ENCODE assay signal across 30 cellular contexts in the genomic region with DNA sequence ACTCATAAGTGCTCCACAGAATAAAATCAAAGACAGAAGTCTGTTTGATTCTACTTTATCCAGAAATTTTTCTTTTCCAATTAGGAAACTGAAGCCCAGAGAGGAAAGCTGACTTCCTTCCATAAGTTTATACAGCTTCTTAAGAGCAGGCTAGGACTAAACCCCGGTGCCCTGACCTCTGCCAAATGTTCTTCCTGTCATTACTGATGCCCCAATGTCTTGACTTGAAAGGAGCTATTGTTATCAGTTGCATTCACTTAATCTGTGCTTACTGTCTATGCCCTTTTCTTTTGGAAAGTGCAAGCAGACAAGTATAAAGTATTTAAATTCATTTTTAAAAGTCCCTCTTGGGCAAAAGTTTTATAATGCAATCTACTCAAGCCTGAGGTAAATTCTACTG. TPM values are rescaled to one million over a fixed set of nuclear protein-coding genes. Genes with fewer than 3 reads are reported as not detected.
A peak's percentile ranks its signal among the peaks of the same experiment; 100 is the strongest.
DNase-seq lines count a peak whose midpoint lies in the region; ATAC-seq, FAIRE-seq and TF ChIP-seq lines count a peak whose summit lies in the region.
"Had no signal": no experiment of that assay in that cellular context is flagged by ENCODE, and none has a peak within 500 bp of the region (broad histone marks: within the 10 kb centered on the region; RNA-seq: fewer than 3 reads in every experiment).

No MANE protein-coding gene starts in this region.

- H3K36me3 Mint-ChIP-seq in MCF 10A (ENCODE audit: insufficient read depth, unreplicated experiment): no peaks in the 10 kb centered on the region
- peaks cover 64% of the 10 kb centered on the region for H3K36me3 Mint-ChIP-seq in WTC11
- H3K36me3 Mint-ChIP-seq in stimulated activated memory B cell treated with anti-CD40 and anti-IgM and Interleukin-4, amounts not matched to agents 10 μg/mL and 1 μg/mL and 100 μg/mL, for 72 hours: peaks cover 53% of the 10 kb centered on the region

- no peak overlapping the region for H3K27ac Mint-ChIP-seq in MCF 10A (ENCODE audit: low read depth, unreplicated experiment)
- H3K27ac Mint-ChIP-seq in WTC11: peak overlapping the region; percentile 96
- H3K27ac Mint-ChIP-seq in stimulated activated memory B cell treated with anti-CD40 and anti-IgM and Interleukin-4, amounts not matched to agents 10 μg/mL and 1 μg/mL and 100 μg/mL, for 72 hours: peak overlapping the region; percentile 20
- H3K27ac Mint-ChIP-seq: activated CD8-positive, alpha-beta T cell treated with anti-CD3 and anti-CD28 coated beads for 36 hours had no signal

- DNase-seq in mammary epithelial cell: no peak
- DNase-seq in MCF 10A (ENCODE audit: unreplicated experiment): no peak
- DNase-seq in WTC11 (ENCODE audit: low spot score): no peak
- DNase-seq in globus pallidus (ENCODE audit: low spot score): peak; percentile 62
- DNase-seq in RCC 7860 (ENCODE audit: low spot score): no peak
- no peak for DNase-seq in DMS114 treated with DMSO at 0.1 percent for 48 hours (lab: John Stamatoyannopoulos, UW; ENCODE audit: unreplicated experiment)
- DNase-seq in GM20000 (ENCODE audit: low spot score): no peak
- DNase-seq: activated CD4-positive, CD25-positive, alpha-beta regulatory T cell; activated CD8-positive, alpha-beta T cell treated with anti-CD3 and anti-CD28 coated beads for 36 hours; activated gamma-delta T cell; activated T-cell treated with anti-CD3 and anti-CD28 coated beads for 4 hours; IMR-90; mesendoderm; NCI-H2029 treated with DMSO at 0.1 percent for 48 hours; NCI-H226; NCI-H774; retina; SHP77; substantia nigra had no signal

- no peaks in the 10 kb centered on the region for H3K9me3 ChIP-seq in mammary epithelial cell (replicated peaks; ENCODE audit: insufficient read depth, low read length)
- H3K9me3 ChIP-seq: A549; adrenal gland; BLaER1 treated with 17β-estradiol and CSF1 and Interleukin-3, amounts not matched to agents 10 nM and 100 nM had no signal

- H3K4me3 Mint-ChIP-seq in MCF 10A (ENCODE audit: unreplicated experiment): no peak overlapping the region
- H3K4me3 Mint-ChIP-seq in WTC11: peak overlapping the region; percentile 4; the same call in 1 of the 2 replicates
- H3K4me3 Mint-ChIP-seq in stimulated activated memory B cell treated with anti-CD40 and anti-IgM and Interleukin-4, amounts not matched to agents 10 μg/mL and 1 μg/mL and 100 μg/mL, for 72 hours: no peak overlapping the region
- H3K4me3 Mint-ChIP-seq: activated CD8-positive, alpha-beta T cell treated with anti-CD3 and anti-CD28 coated beads for 36 hours had no signal

- peaks cover 11% of the 10 kb centered on the region for H3K4me1 Mint-ChIP-seq in MCF 10A (ENCODE audit: insufficient read depth, unreplicated experiment)
- H3K4me1 Mint-ChIP-seq in WTC11: peaks cover 95% of the 10 kb centered on the region
- H3K4me1 Mint-ChIP-seq in stimulated activated memory B cell treated with anti-CD40 and anti-IgM and Interleukin-4, amounts not matched to agents 10 μg/mL and 1 μg/mL and 100 μg/mL, for 72 hours: peaks cover 16% of the 10 kb centered on the region

- H3K27me3 ChIP-seq in mammary epithelial cell (ENCODE audit: insufficient read depth, low read length): no peaks in the 10 kb centered on the region
- H3K27me3 ChIP-seq: adrenal gland; BLaER1 treated with 17β-estradiol and CSF1 and Interleukin-3, amounts not matched to agents 10 nM and 100 nM had no signal

- no peak for ATAC-seq in WTC11
- ATAC-seq in stimulated activated memory B cell treated with anti-CD40 and anti-IgM and Interleukin-4, amounts not matched to agents 10 μg/mL and 1 μg/mL and 100 μg/mL, for 72 hours: no peak
- ATAC-seq: A549; activated CD8-positive, alpha-beta T cell treated with anti-CD3 and anti-CD28 coated beads for 36 hours; HCT116 had no signal

- H3K9ac ChIP-seq in mammary epithelial cell (ENCODE audit: insufficient read depth, low read length): no peak overlapping the region
- H3K9ac ChIP-seq: BLaER1 treated with 17β-estradiol and CSF1 and Interleukin-3, amounts not matched to agents 10 nM and 100 nM had no signal

- H3K4me2 ChIP-seq in mammary epithelial cell (ENCODE audit: insufficient read depth, low read depth, low read length): no peak overlapping the region
- H3K4me2 ChIP-seq: A549 had no signal

- H3K27me3 Mint-ChIP-seq in MCF 10A (ENCODE audit: insufficient read depth, unreplicated experiment) (no peaks in the 10 kb centered on the region), WTC11 (ENCODE audit: low read depth) (no peaks in the 10 kb centered on the region)
- no peaks in the 10 kb centered on the region for H3K27me3 Mint-ChIP-seq in stimulated activated memory B cell treated with anti-CD40 and anti-IgM and Interleukin-4, amounts not matched to agents 10 μg/mL and 1 μg/mL and 100 μg/mL, for 72 hours
- H3K27me3 Mint-ChIP-seq: activated CD8-positive, alpha-beta T cell treated with anti-CD3 and anti-CD28 coated beads for 36 hours had no signal

- no peak for FAIRE-seq in RCC 7860 (lab: Jason Lieb, UNC)
- FAIRE-seq: A549, bronchial epithelial cell, urothelium cell line had no signal

- WGBS in mammary epithelial cell (ENCODE audit: low coverage, missing lambda C conversion rate): 8% methylated on average over 1 of the region's 1 CpG

- H3K79me2 ChIP-seq in mammary epithelial cell (ENCODE audit: insufficient read depth, low read length): no peaks in the 10 kb centered on the region

- no peaks in the 10 kb centered on the region for H3K36me3 ChIP-seq in mammary epithelial cell (ENCODE audit: insufficient read depth, low read length)
- H3K36me3 ChIP-seq: adrenal gland; BLaER1 treated with 17β-estradiol and CSF1 and Interleukin-3, amounts not matched to agents 10 nM and 100 nM had no signal

- dilution Hi-C loops in mammary epithelial cell (cut with HindIII; ENCODE audit: low sequenced_read_pairs): loop anchor here (5.0 kb wide), 1 partner anchor 41 kb away; no protein-coding TSS in a partner anchor

- H3K4me1 ChIP-seq in mammary epithelial cell (ENCODE audit: insufficient read depth, low read length): peaks cover 5% of the 10 kb centered on the region
- H3K4me1 ChIP-seq: A549, adrenal gland had no signal

- H2AFZ ChIP-seq in mammary epithelial cell (ENCODE audit: low read depth, low read length): peak overlapping the region; percentile 51

- no peak overlapping the region for H3K4me3 ChIP-seq in mammary epithelial cell (replicated peaks in 1 of 3; ENCODE audit: insufficient read depth in 1 of 3, low read depth in 2 of 3, low read length in 3 of 3)
- H3K4me3 ChIP-seq: A549; adrenal gland; BLaER1 treated with 17β-estradiol and CSF1 and Interleukin-3, amounts not matched to agents 10 nM and 100 nM; coronary artery had no signal

- BruUV-seq in mammary epithelial cell (replicated peaks; lab: Mats Ljungman, UMichigan) (no TSS peak), MCF 10A (replicated peaks; lab: Mats Ljungman, UMichigan) (no TSS peak)

- POLR2A ChIA-PET in MCF 10A (lab: Yijun Ruan, JAX): interaction anchor here (0.6 to 1.9 kb wide), 3 partner anchors 12 to 25 kb away, joined by 3 to 8 read pairs (median 3); partner anchors contain the start of gene CD200
- POLR2A ChIA-PET in WTC11 (lab: Charles Lee): interaction anchor here (1.9 kb wide), 2 partner anchors 17 to 18 kb away, joined by 4 to 5 read pairs; partner anchors contain the start of gene CD200

- H3K9me3 Mint-ChIP-seq in MCF 10A (ENCODE audit: unreplicated experiment) (no peaks in the 10 kb centered on the region), WTC11 (no peaks in the 10 kb centered on the region)
- H3K9me3 Mint-ChIP-seq in stimulated activated memory B cell treated with anti-CD40 and anti-IgM and Interleukin-4, amounts not matched to agents 10 μg/mL and 1 μg/mL and 100 μg/mL, for 72 hours: no peaks in the 10 kb centered on the region
- H3K9me3 Mint-ChIP-seq: activated CD8-positive, alpha-beta T cell treated with anti-CD3 and anti-CD28 coated beads for 36 hours had no signal

- intact Hi-C loops in mammary epithelial cell (cut with micrococcal nuclease): no loop called here
- intact Hi-C loops in MCF 10A (cut with micrococcal nuclease): no loop called here

- TF ChIP-seq CTCF in mammary epithelial cell (conservative IDR thresholded peaks at IDR 0.05 in 1 of 2, IDR thresholded peaks at IDR 0.05 in 1 of 2; ENCODE audit: extremely low read depth in 1 of 2, insufficient read depth in 1 of 2, low read depth in 1 of 2, low read length in 2 of 2): no peak
- no peak for TF ChIP-seq CTCF in MCF 10A (IDR thresholded peaks at IDR 0.05; ENCODE audit: unreplicated experiment)
- TF ChIP-seq CTCF in WTC11 (IDR thresholded peaks at IDR 0.05): no peak
- TF ChIP-seq CTCF in GM20000 (IDR thresholded peaks at IDR 0.05; ENCODE audit: extremely low read depth, missing control alignments): no peak

- in situ Hi-C loops in mammary epithelial cell (cut with MboI; ENCODE audit: low sequenced_read_pairs in 2 of 2): no loop called here

- CTCF ChIA-PET in mammary epithelial cell (lab: Charles Lee; ENCODE audit: low non-redundant PET) (no interaction called here), MCF 10A (lab: Yijun Ruan, JAX) (interaction anchor here (0.5 to 1.8 kb wide), 6 partner anchors 10 to 1488 kb away, joined by 3 to 8 read pairs (median 3); partner anchors contain the start of genes GRAMD1C and SLC9C1), WTC11 (lab: Charles Lee) (interaction anchor here (0.7 to 1.1 kb wide), 3 partner anchors 17 to 87 kb away, joined by 3 to 5 read pairs (median 4); partner anchors contain the start of gene SLC9C1)

- H3K27ac ChIP-seq in mammary epithelial cell (ENCODE audit: insufficient read depth, low read depth, low read length): no peak overlapping the region
- H3K27ac ChIP-seq: A549; adrenal gland; BLaER1 treated with 17β-estradiol and CSF1 and Interleukin-3, amounts not matched to agents 10 nM and 100 nM; HL-60 had no signal

- H4K20me1 ChIP-seq in mammary epithelial cell (ENCODE audit: insufficient read depth, low read length): no peaks in the 10 kb centered on the region
- H4K20me1 ChIP-seq: BLaER1 treated with 17β-estradiol and CSF1 and Interleukin-3, amounts not matched to agents 10 nM and 100 nM had no signal

TF ChIP-seq in WTC11, 78 proteins besides CTCF, POLR2A, EP300 and RAD21 (continues in another document):
- no peak for TF ChIP-seq CREM (CRISPR knock-in tag; IDR thresholded peaks at IDR 0.05)

RNA-seq across cellular contexts. Expression of gene CD200, which starts 18.1 kb away (rescaled TPM):
- 10 to 100 TPM; 13.0 to 23.7 TPM for total RNA-seq in mammary epithelial cell
- polyA plus RNA-seq in mammary epithelial cell: 4.2 TPM
- polyA minus RNA-seq in mammary epithelial cell: not detected
- 0.44 TPM in 1 of 2 replicates, not detected in the other for total RNA-seq in MCF 10A (2022)
- 46.8 to 56.1 TPM (median 54.1 TPM) in 3 replicates for total RNA-seq in WTC11 (2021)
- polyA plus RNA-seq: A549 had no signal

RNA-seq across cellular contexts. Expression of gene SLC9C1, which starts 57.0 kb away (rescaled TPM):
- 1 to 10 TPM in 1 of 2 donors, under 1 TPM in 1; 0.47 to 1.7 TPM for total RNA-seq in mammary epithelial cell
- polyA plus RNA-seq in mammary epithelial cell: not detected
- polyA minus RNA-seq in mammary epithelial cell: not detected
- not detected in 2 replicates for total RNA-seq in MCF 10A (2022)
- 1.4 to 3.5 TPM (median 2.5 TPM) in 3 replicates for total RNA-seq in WTC11 (2021)
- total RNA-seq: activated CD8-positive, alpha-beta T cell treated with anti-CD3 and anti-CD28 coated beads for 36 hours; adrenal gland; bronchial epithelial cell; IMR-90; myocyte; osteocyte had no signal
- polyA plus RNA-seq: A549, adrenal gland, IMR-90 had no signal
